In the genomic region with DNA sequence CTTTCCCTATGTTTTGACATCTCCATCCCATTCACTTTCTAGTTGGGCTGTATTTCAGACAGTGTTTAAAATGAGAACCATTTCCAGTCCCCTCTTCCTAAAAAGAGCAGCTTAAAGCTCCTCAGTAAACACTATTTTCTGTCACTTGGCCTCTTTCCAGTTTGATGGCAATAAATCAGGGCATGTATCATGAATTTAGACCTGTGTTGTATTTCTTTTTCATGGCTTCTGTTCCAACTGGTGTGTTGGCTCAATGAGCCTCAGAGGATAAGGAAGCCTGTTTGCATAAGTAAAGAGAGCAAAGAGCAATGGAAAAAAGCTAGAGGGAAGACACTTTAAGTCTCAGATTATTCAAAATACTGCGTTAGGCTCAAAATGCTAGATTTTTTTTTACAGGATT, we compare ENCODE assay signal across 15 cellular contexts. TPM values are rescaled to one million over a fixed set of nuclear protein-coding genes. Genes with fewer than 3 reads are reported as not detected.
DNase-seq lines count a peak whose midpoint lies in the region; ATAC-seq, FAIRE-seq and TF ChIP-seq lines count a peak whose summit lies in the region.
"Had no signal": no experiment of that assay in that cellular context is flagged by ENCODE, and none has a peak within 500 bp of the region (broad histone marks: within the 10 kb centered on the region; RNA-seq: fewer than 3 reads in every experiment).

No MANE protein-coding gene starts in this region.

- peaks cover 4% of the 10 kb centered on the region for H3K27me3 Mint-ChIP-seq in nephron (ENCODE audit: low read depth)

- H3K4me2 ChIP-seq in K562 (ENCODE audit: insufficient read depth, low read length): no peak overlapping the region

- H3K9me1 ChIP-seq in K562 (ENCODE audit: control insufficient read depth, insufficient read depth, low read length): no peaks in the 10 kb centered on the region

- no peak overlapping the region for H3K27ac ChIP-seq in K562 (ENCODE audit: extremely low read depth, low read depth, low read length)
- no peak overlapping the region for H3K27ac ChIP-seq in WERI-Rb-1

- WGBS in K562 (ENCODE audit: insufficient coverage, low coverage, missing lambda C conversion rate): 8% methylated on average over 1 of the region's 1 CpG

- no peak for ATAC-seq in K562
- no peak for ATAC-seq in HG03196 (IDR thresholded peaks at IDR 0.05; ENCODE audit: unreplicated experiment)
- ATAC-seq: GM12878 had no signal

- H3K9me3 ChIP-seq in K562 (replicated peaks; ENCODE audit: control insufficient read depth, insufficient read depth, low read depth, low read length) (no peaks in the 10 kb centered on the region), WERI-Rb-1 (ENCODE audit: severe bottlenecking) (no peaks in the 10 kb centered on the region)

- no peak overlapping the region for H3K4me3 ChIP-seq in K562
- H3K4me3 ChIP-seq in WERI-Rb-1 (ENCODE audit: low read depth, low read length): no peak overlapping the region
- H3K4me3 ChIP-seq: GM12878 had no signal

- in situ Hi-C loops in K562 (cut with MboI): loop anchor here (25.0 kb wide), 1 partner anchor 629 kb away; no protein-coding TSS in a partner anchor

- DNase-seq in DMS153 treated with DMSO at 0.1 percent for 48 hours (lab: John Stamatoyannopoulos, UW; ENCODE audit: unreplicated experiment) (peak; percentile 51), K562 (ENCODE audit: extremely low read depth in 1 of 4, low spot score in 3 of 4) (no peak), mucosa of gallbladder (ENCODE audit: low spot score) (no peak), iPS-NIHi7 (ENCODE audit: extremely low spot score) (no peak), WERI-Rb-1 (no peak)
- DNase-seq: activated gamma-delta T cell treated with Interleukin-2 at 50 U/mL for 16 hours, cerebellar nuclear complex, mammary epithelial cell, retina had no signal

- TF ChIP-seq EP300 in Ishikawa (IDR thresholded peaks at IDR 0.05; ENCODE audit: borderline replicate concordance): no peak
- TF ChIP-seq EP300 in K562 (IDR thresholded peaks at IDR 0.05; ENCODE audit: low read length): no peak

- intact Hi-C loops in K562 (cut with micrococcal nuclease): no loop called here

- no peaks in the 10 kb centered on the region for H3K36me3 ChIP-seq in K562 (ENCODE audit: control insufficient read depth, insufficient read depth, low read length)
- no peaks in the 10 kb centered on the region for H3K36me3 ChIP-seq in WERI-Rb-1

- H3K27ac Mint-ChIP-seq in nephron: peak overlapping the region; percentile 63 to 73 (median 67)

- TF ChIP-seq CTCF in K562 (IDR thresholded peaks at IDR 0.05 in 2 of 3, conservative IDR thresholded peaks at IDR 0.05 in 1 of 3; ENCODE audit: insufficient read depth in 2 of 3, low read depth in 1 of 3, low read length in 3 of 3): no peak
- TF ChIP-seq CTCF in nephron (IDR thresholded peaks at IDR 0.05; ENCODE audit: unreplicated experiment in 3 of 3): no peak
- no peak for TF ChIP-seq CTCF in WERI-Rb-1 (IDR thresholded peaks at IDR 0.05; ENCODE audit: low read depth, low read length)

- no peak for TF ChIP-seq POLR2A in K562 (conservative IDR thresholded peaks at IDR 0.05)

- H3K9ac ChIP-seq in K562 (ENCODE audit: insufficient read depth in 1 of 2, low read depth in 2 of 2, low read length in 2 of 2): no peak overlapping the region

- no peaks in the 10 kb centered on the region for H3K4me1 ChIP-seq in K562 (replicated peaks in 1 of 2; ENCODE audit: control insufficient read depth in 2 of 2, insufficient read depth in 2 of 2, low read length in 2 of 2)

- H3K4me3 Mint-ChIP-seq in nephron: peak overlapping the region; percentile 25 to 58 (median 48)

- no peaks in the 10 kb centered on the region; a peak in 1 of 5 replicates for H3K27me3 ChIP-seq in K562 (ENCODE audit: control insufficient read depth in 2 of 2, insufficient read depth in 2 of 2, low read length in 2 of 2)
- H3K27me3 ChIP-seq in WERI-Rb-1 (ENCODE audit: insufficient read depth, low read depth, severe bottlenecking): no peaks in the 10 kb centered on the region

- no peak overlapping the region for H2AFZ ChIP-seq in K562 (ENCODE audit: low read depth, low read length)

- POLR2A ChIA-PET in K562 (lab: Yijun Ruan, JAX): no interaction called here

- no peaks in the 10 kb centered on the region for H4K20me1 ChIP-seq in K562 (replicated peaks; ENCODE audit: control insufficient read depth, insufficient read depth, low read length)

- BruUV-seq in K562 (replicated peaks; lab: Mats Ljungman, UMichigan): no TSS peak

- no peak for TF ChIP-seq RAD21 in Ishikawa (IDR thresholded peaks at IDR 0.05; ENCODE audit: low read depth)
- no peak for TF ChIP-seq RAD21 in K562 (CRISPR knock-in tag; conservative IDR thresholded peaks at IDR 0.05 in 1 of 2, IDR thresholded peaks at IDR 0.05 in 1 of 2)

- H3K36me3 Mint-ChIP-seq in nephron (ENCODE audit: low read depth): peaks cover 45% of the 10 kb centered on the region

- no peak for FAIRE-seq in K562 (lab: Jason Lieb, UNC)
- FAIRE-seq: frontal cortex, GM12878, urothelium cell line had no signal

- H3K79me2 ChIP-seq in K562 (ENCODE audit: control insufficient read depth, insufficient read depth, low read length): no peaks in the 10 kb centered on the region

- H3K4me1 Mint-ChIP-seq in nephron: peaks cover 60% of the 10 kb centered on the region

- CTCF ChIA-PET in K562 (lab: Yijun Ruan, JAX; ENCODE audit: low intra/inter-chr PET ratio): no interaction called here

- H3K9me3 Mint-ChIP-seq in nephron: no peaks in the 10 kb centered on the region

TF ChIP-seq in Ishikawa, 13 proteins besides CTCF, POLR2A, EP300 and RAD21:
- TF ChIP-seq ZBTB7A (IDR thresholded peaks at IDR 0.05; ENCODE audit: low read depth) (no peak), NFIC (IDR thresholded peaks at IDR 0.05) (peak; percentile 29; the same call in 1 of the 2 replicates)

TF ChIP-seq in K562, 482 proteins besides CTCF, POLR2A, EP300 and RAD21:
- TF ChIP-seq, protein P1, sequence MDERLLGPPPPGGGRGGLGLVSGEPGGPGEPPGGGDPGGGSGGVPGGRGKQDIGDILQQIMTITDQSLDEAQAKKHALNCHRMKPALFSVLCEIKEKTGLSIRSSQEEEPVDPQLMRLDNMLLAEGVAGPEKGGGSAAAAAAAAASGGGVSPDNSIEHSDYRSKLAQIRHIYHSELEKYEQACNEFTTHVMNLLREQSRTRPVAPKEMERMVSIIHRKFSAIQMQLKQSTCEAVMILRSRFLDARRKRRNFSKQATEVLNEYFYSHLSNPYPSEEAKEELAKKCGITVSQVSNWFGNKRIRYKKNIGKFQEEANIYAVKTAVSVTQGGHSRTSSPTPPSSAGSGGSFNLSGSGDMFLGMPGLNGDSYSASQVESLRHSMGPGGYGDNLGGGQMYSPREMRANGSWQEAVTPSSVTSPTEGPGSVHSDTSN (CRISPR knock-in tag; IDR thresholded peaks at IDR 0.05; ENCODE audit: low read depth): no peak
- TF ChIP-seq, protein P1 (tag; conservative IDR thresholded peaks at IDR 0.05; ENCODE audit: low read depth): peak; percentile 47; the same call in 1 of the 2 replicates
- TF ChIP-seq MEIS2 (IDR thresholded peaks at IDR 0.05; ENCODE audit: partially characterized antibody) (peak; percentile 16), MTA3 (IDR thresholded peaks at IDR 0.05; ENCODE audit: borderline replicate concordance) (no peak)

RNA-seq across cellular contexts. Expression of a gene that starts 7.2 kb away (rescaled TPM):
- total RNA-seq in K562 (2011; cell fraction: chromatin; rRNA removed; ENCODE audit: low replicate concordance): 0.56 TPM in 1 of 2 replicates, not detected in the other
- 0.39 TPM in 1 of 2 replicates, not detected in the other for total RNA-seq in K562 (2011; cell fraction: nucleolus; rRNA removed)
- 0.44 and 0.69 TPM in 2 replicates for total RNA-seq in K562 (2011; cell fraction: nucleoplasm; rRNA removed)
- total RNA-seq in K562 (2014; rRNA removed): 0.59 and 0.61 TPM in 2 replicates
- total RNA-seq in K562 (2014; rRNA removed; fragmentation: Illumina TruSeq; extraction: Trizol): 0.69 and 1.5 TPM in 2 replicates
- 1.5 and 1.6 TPM in 2 replicates for total RNA-seq in K562 (2015; rRNA removed; fragmentation: Illumina TruSeq; extraction: Trizol)
- total RNA-seq in K562 (2021): 1.4 and 2.2 TPM in 2 replicates
- polyA plus RNA-seq in K562 (2011; rRNA removed): 0.12 and 0.17 TPM in 2 replicates
- polyA plus RNA-seq in K562 (2011; cell fraction: cytosol; rRNA removed): 0.10 TPM in 1 of 2 replicates, not detected in the other
- polyA plus RNA-seq in K562 (2011; cell fraction: nucleus; rRNA removed): 0.20 and 0.48 TPM in 2 replicates
- 2.2 and 5.9 TPM in 2 replicates for polyA plus RNA-seq in K562 (2012)
- polyA plus RNA-seq in K562 (2014; fragmentation: Illumina TruSeq; extraction: Trizol): 0.40 and 1.4 TPM in 2 replicates
- polyA plus RNA-seq in K562 (2014; fragmentation: Nextera tagmentation; extraction: Ambion mirVana): 1 to 10 TPM in 1 of 2 experiments, under 1 TPM in 1; 0.73 to 2.0 TPM
- 0.19 and 1.1 TPM in 2 replicates for polyA plus RNA-seq in K562 (2014; rRNA removed)
- polyA minus RNA-seq in K562 (2011; rRNA and poly(A)+ RNA removed): 0.25 TPM in 1 of 2 replicates, not detected in the other
- polyA minus RNA-seq in K562 (2011; cell fraction: cytosol; rRNA and poly(A)+ RNA removed): not detected in 2 replicates
- polyA minus RNA-seq in K562 (2011; cell fraction: nucleus; rRNA and poly(A)+ RNA removed): 0.13 and 0.22 TPM in 2 replicates
- total RNA-seq in mucosa of gallbladder: 67.8 TPM

Comparison
In these comparisons a context has a peak if more than half of its experiments do, and no peak if none do; other contexts are left out.
1. RNA of a gene that starts 7.2 kb away (total RNA-seq): 67.8 TPM in mucosa of gallbladder (single experiment); 0.39 to 2.2 TPM in K562; every median in the first group is over 10 times any median in the second.